ENCODE assay signal across 18 cellular contexts in the genomic region with DNA sequence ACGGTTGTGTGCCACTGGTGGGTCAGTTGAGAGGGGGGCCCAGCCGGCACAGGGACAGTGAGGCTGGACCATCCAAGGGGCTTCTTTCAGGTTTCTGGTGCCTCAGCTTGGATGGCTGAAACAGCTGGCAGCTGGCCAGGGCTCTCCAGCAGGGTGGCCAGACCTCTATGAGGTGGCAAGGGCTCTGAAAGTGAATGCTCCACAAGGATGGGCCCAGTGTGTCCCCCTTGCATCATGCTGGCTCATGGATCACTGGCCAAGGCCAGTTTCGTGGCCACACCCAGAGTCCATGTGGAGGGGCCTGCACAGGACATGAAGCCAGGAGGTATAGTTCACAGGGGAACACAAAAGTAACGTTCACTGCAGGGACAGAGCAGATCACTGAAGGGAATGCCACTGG. TPM values are rescaled to one million over a fixed set of nuclear protein-coding genes. Genes with fewer than 3 reads are reported as not detected.
DNase-seq lines count a peak whose midpoint lies in the region; ATAC-seq, FAIRE-seq and TF ChIP-seq lines count a peak whose summit lies in the region.
"Had no signal": no experiment of that assay in that cellular context is flagged by ENCODE, and none has a peak within 500 bp of the region (broad histone marks: within the 10 kb centered on the region; RNA-seq: fewer than 3 reads in every experiment).

No MANE protein-coding gene starts in this region.

- no peak overlapping the region for H2BK5ac ChIP-seq in H1 (ENCODE audit: low read depth, low read length)

- peaks cover 30% of the 10 kb centered on the region for H3K4me1 Mint-ChIP-seq in WTC11
- no peaks in the 10 kb centered on the region for H3K4me1 Mint-ChIP-seq in endothelial cell (ENCODE audit: unreplicated experiment)

- H2AK5ac ChIP-seq in H1 (ENCODE audit: low read depth, low read length), result no peak overlapping the region

- H2BK12ac ChIP-seq in H1 (ENCODE audit: low read depth, low read length), result no peak overlapping the region

- BruUV-seq in HepG2 (replicated peaks; lab: Mats Ljungman, UMichigan), result no TSS peak

- no peak overlapping the region for H2AFZ ChIP-seq in HepG2 (ENCODE audit: low read length)
- H2AFZ ChIP-seq in H1 (ENCODE audit: low read length), result no peak overlapping the region

- H3K27ac ChIP-seq in HepG2 (ENCODE audit: extremely low read length, insufficient read depth, low read length) (peak overlapping the region; percentile 46), right lobe of liver (no peak overlapping the region), H1 (ENCODE audit: low read depth, low read length) (no peak overlapping the region), tibial nerve (peak overlapping the region; percentile 65 to 95 (median 91))
- H3K27ac ChIP-seq: C4-2B had no signal

- CTCF ChIA-PET in HepG2 (lab: Yijun Ruan, JAX; ENCODE audit: low intra/inter-chr PET ratio, low total read pairs), result no interaction called here
- CTCF ChIA-PET in WTC11 (lab: Charles Lee), result no interaction called here
- CTCF ChIA-PET in H1 (lab: Charles Lee; ENCODE audit: partially characterized antibody), result interaction anchor here (0.9 to 2.1 kb wide), 3 partner anchors 11 to 309 kb away, joined by 3 to 10 read pairs (median 3); no protein-coding TSS in a partner anchor

- POLR2A ChIA-PET in HepG2 (lab: Yijun Ruan, JAX) (no interaction called here), WTC11 (lab: Charles Lee) (no interaction called here), H1 (lab: Charles Lee; ENCODE audit: partially characterized antibody) (no interaction called here)

- no peak overlapping the region for H3K23ac ChIP-seq in H1 (ENCODE audit: insufficient read length)

- intact Hi-C loops in HepG2 (cut with micrococcal nuclease; ENCODE audit: unreplicated experiment) (no loop called here), right lobe of liver (cut with DNase I) (loop anchor here (10.0 kb wide), 2 partner anchors 137 to 147 kb away; a partner anchor contains a TSS)

- H2BK120ac ChIP-seq in H1 (replicated peaks; ENCODE audit: low read depth, low read length), result no peak overlapping the region

- no peak overlapping the region for H2BK15ac ChIP-seq in H1 (ENCODE audit: low read length)

- in situ Hi-C loops in HepG2 (cut with HindIII; ENCODE audit: extremely low pct_ligation_motif_present, low pct_unique_long_range_greater_than_20kb), result no loop called here

- DNase-seq in HepG2 (ENCODE audit: low spot score) (peak; percentile 33), right lobe of liver (no peak), WTC11 (ENCODE audit: low spot score) (no peak), H1 (ENCODE audit: low read depth in 1 of 2, low spot score in 2 of 2) (no peak), tibial nerve (ENCODE audit: low spot score in 2 of 2) (no peak), mucosa of gallbladder (ENCODE audit: low spot score) (no peak), endothelial cell (ENCODE audit: low spot score) (no peak), NCI-H1694 (lab: John Stamatoyannopoulos, UW) (no peak)
- DNase-seq: ACHN; Caco-2; CD4-positive, alpha-beta T cell; GOT3; H9 had no signal

- H3K4me3 ChIP-seq in HepG2 (replicated peaks in 1 of 3; ENCODE audit: insufficient read depth in 1 of 3, low read depth in 2 of 3, low read length in 3 of 3) (no peak overlapping the region; a peak in 1 of 6 replicates), right lobe of liver (no peak overlapping the region), H1 (ENCODE audit: extremely low read depth in 1 of 4, insufficient read depth in 2 of 4, low read depth in 3 of 4, low read length in 4 of 4) (no peak overlapping the region), tibial nerve (no peak overlapping the region)

- no peaks in the 10 kb centered on the region for H4K20me1 ChIP-seq in HepG2 (ENCODE audit: insufficient read depth, low read length)
- H4K20me1 ChIP-seq in H1 (replicated peaks in 1 of 2; ENCODE audit: control insufficient read depth in 1 of 2, insufficient read depth in 2 of 2, low read length in 2 of 2), result no peaks in the 10 kb centered on the region

- H4K5ac ChIP-seq in H1 (ENCODE audit: insufficient read length, low read depth, low read length), result no peak overlapping the region

- no peaks in the 10 kb centered on the region for H3K9me3 ChIP-seq in HepG2 (ENCODE audit: low read length)
- H3K9me3 ChIP-seq in right lobe of liver, result no peaks in the 10 kb centered on the region
- H3K9me3 ChIP-seq in H1 (ENCODE audit: insufficient read depth in 2 of 2, low read depth in 1 of 2, low read length in 1 of 2), result no peaks in the 10 kb centered on the region
- no peaks in the 10 kb centered on the region for H3K9me3 ChIP-seq in tibial nerve
- H3K9me3 ChIP-seq: Caco-2 had no signal

- no peak for FAIRE-seq in HepG2 (lab: Jason Lieb, UNC)
- no peak for FAIRE-seq in H1 (lab: Jason Lieb, UNC)
- FAIRE-seq: D721Med, G401.6, GM12891, GM18507 had no signal

- H2BK20ac ChIP-seq in H1 (ENCODE audit: low read length), result no peak overlapping the region

- H4K8ac ChIP-seq in H1 (ENCODE audit: extremely low read depth, insufficient read depth, low read length), result peak overlapping the region; percentile 43; the same call in 1 of the 2 replicates

- H3K18ac ChIP-seq in H1 (ENCODE audit: extremely low read depth, low read length), result no peak overlapping the region

- H3K79me1 ChIP-seq in H1 (ENCODE audit: low read depth, low read length), result no peaks in the 10 kb centered on the region

- H3K36me3 ChIP-seq in HepG2 (replicated peaks in 1 of 2; ENCODE audit: control insufficient read depth in 1 of 2, insufficient read depth in 2 of 2, low read length in 2 of 2) (no peaks in the 10 kb centered on the region), right lobe of liver (no peaks in the 10 kb centered on the region), H1 (ENCODE audit: control insufficient read depth in 2 of 4, insufficient read depth in 4 of 4, low read length in 3 of 4) (no peaks in the 10 kb centered on the region), tibial nerve (peaks cover 0 to 4% (median 0%) of the 10 kb centered on the region in 3 donors)

- WGBS in HepG2 (ENCODE audit: low lambda C conversion rate), result 57% methylated on average over 3 of the region's 4 CpGs
- WGBS in right lobe of liver (ENCODE audit: insufficient coverage, low coverage, low lambda C conversion rate, missing lambda C conversion rate), result no CpG with 5 or more reads among the region's 4 CpGs
- WGBS in H1 (ENCODE audit: extremely low coverage in 1 of 2, insufficient coverage in 1 of 2, insufficient read length in 1 of 2, insufficient replicate concordance in 2 of 2, low coverage in 1 of 2, low lambda C conversion rate in 2 of 2, missing lambda C conversion rate in 1 of 2), 2 experiments, result 87% methylated on average over 4 of the region's 4 CpGs; no CpG with 5 or more reads in 1 of the 2 experiments
- 61 to 62% methylated on average over 4 of the region's 4 CpGs for WGBS in tibial nerve, 2 donors

- H3K4me2 ChIP-seq in HepG2 (ENCODE audit: low read depth, low read length) (peak overlapping the region; percentile 46; the same call in 1 of the 2 replicates), H1 (ENCODE audit: insufficient read depth in 1 of 2, low read depth in 2 of 2, low read length in 2 of 2) (no peak overlapping the region)

- H3K4ac ChIP-seq in H1 (replicated peaks; ENCODE audit: insufficient read length, low read depth, low read length), result no peak overlapping the region

- H3K4me1 ChIP-seq in HepG2 (ENCODE audit: insufficient read depth, low read length) (peaks cover 71% of the 10 kb centered on the region), right lobe of liver (peaks cover 0 to 8% (median 2%) of the 10 kb centered on the region in 4 donors), H1 (replicated peaks in 1 of 4; ENCODE audit: control insufficient read depth in 3 of 4, insufficient read depth in 4 of 4, low read length in 3 of 4) (no peaks in the 10 kb centered on the region; a peak in 1 of 7 replicates), tibial nerve (peaks cover 0 to 83% (median 13%) of the 10 kb centered on the region in 4 donors)

- H3K56ac ChIP-seq in H1 (replicated peaks; ENCODE audit: insufficient read length, low read depth, low read length), result no peak overlapping the region

- TF ChIP-seq POLR2A in HepG2 (IDR thresholded peaks at IDR 0.05; ENCODE audit: insufficient read depth in 1 of 2, low read depth in 2 of 2, low read length in 2 of 2) (no peak), right lobe of liver (IDR thresholded peaks at IDR 0.05) (no peak), H1 (IDR thresholded peaks at IDR 0.05; ENCODE audit: control extremely low read depth in 1 of 2, low read depth in 2 of 2, low read length in 2 of 2) (no peak), tibial nerve (IDR thresholded peaks at IDR 0.05) (no peak)

- TF ChIP-seq RAD21 in HepG2 (CRISPR knock-in tag; IDR thresholded peaks at IDR 0.05) (no peak), H1 (IDR thresholded peaks at IDR 0.05 in 1 of 2, conservative IDR thresholded peaks at IDR 0.05 in 1 of 2; ENCODE audit: low read depth in 2 of 2, low read length in 2 of 2) (no peak)

- no peak overlapping the region for H4K91ac ChIP-seq in H1 (replicated peaks; ENCODE audit: insufficient read length, low read length)

- H3K27me3 ChIP-seq in HepG2 (ENCODE audit: control insufficient read depth in 1 of 2, insufficient read depth in 2 of 2, low read length in 2 of 2) (no peaks in the 10 kb centered on the region), right lobe of liver (no peaks in the 10 kb centered on the region), H1 (replicated peaks in 1 of 4; ENCODE audit: control insufficient read depth in 3 of 4, extremely low read depth in 1 of 4, insufficient read depth in 3 of 4, low read length in 3 of 4) (peaks cover 0 to 2% (median 0%) of the 10 kb centered on the region in 4 experiments; a peak in 1 of 7 replicates), tibial nerve (no peaks in the 10 kb centered on the region)

- H3K79me2 ChIP-seq in HepG2 (ENCODE audit: insufficient read depth, low read length) (no peaks in the 10 kb centered on the region), H1 (ENCODE audit: control insufficient read depth in 1 of 2, insufficient read depth in 2 of 2, low read length in 2 of 2) (no peaks in the 10 kb centered on the region)

- no peak overlapping the region for H3K14ac ChIP-seq in H1 (ENCODE audit: insufficient read length)

- H3K27ac Mint-ChIP-seq in WTC11 (no peak overlapping the region), endothelial cell (ENCODE audit: unreplicated experiment) (no peak overlapping the region)
- H3K27ac Mint-ChIP-seq: CD4-positive, alpha-beta T cell; H9 had no signal

- TF ChIP-seq EP300 in HepG2 (IDR thresholded peaks at IDR 0.05; ENCODE audit: low read depth in 2 of 2, low read length in 2 of 2), result no peak
- TF ChIP-seq EP300 in HepG2 (CRISPR knock-in tag; IDR thresholded peaks at IDR 0.05; ENCODE audit: borderline replicate concordance), result no peak
- no peak for TF ChIP-seq EP300 in H1 (IDR thresholded peaks at IDR 0.05; ENCODE audit: borderline replicate concordance in 1 of 2, low read depth in 2 of 2, low read length in 2 of 2)
- TF ChIP-seq EP300 in tibial nerve (IDR thresholded peaks at IDR 0.05), result no peak

- TF ChIP-seq CTCF in HepG2 (CRISPR knock-in tag; IDR thresholded peaks at IDR 0.05) (no peak), right lobe of liver (IDR thresholded peaks at IDR 0.05) (no peak), WTC11 (IDR thresholded peaks at IDR 0.05) (no peak), H1 (IDR thresholded peaks at IDR 0.05; ENCODE audit: control extremely low read depth in 1 of 3, insufficient read depth in 1 of 3, low read depth in 1 of 3, low read length in 3 of 3) (no peak), tibial nerve (IDR thresholded peaks at IDR 0.05) (no peak), endothelial cell (IDR thresholded peaks at IDR 0.05; ENCODE audit: unreplicated experiment) (no peak)

- no peaks in the 10 kb centered on the region for H3K27me3 Mint-ChIP-seq in WTC11 (ENCODE audit: low read depth)
- peaks cover 7% of the 10 kb centered on the region for H3K27me3 Mint-ChIP-seq in endothelial cell (ENCODE audit: unreplicated experiment)
- H3K27me3 Mint-ChIP-seq: CD4-positive, alpha-beta T cell had no signal

- H3K9me3 Mint-ChIP-seq in WTC11, result peaks cover 5% of the 10 kb centered on the region
- no peaks in the 10 kb centered on the region for H3K9me3 Mint-ChIP-seq in endothelial cell (ENCODE audit: unreplicated experiment)
- H3K9me3 Mint-ChIP-seq: CD4-positive, alpha-beta T cell; H9 had no signal

- H3K9ac ChIP-seq in HepG2 (ENCODE audit: insufficient read depth, low read depth, low read length) (no peak overlapping the region), H1 (replicated peaks in 1 of 4; ENCODE audit: extremely low read depth in 1 of 4, low read depth in 3 of 4, low read length in 3 of 4) (no peak overlapping the region)

- ATAC-seq in HepG2, result peak; percentile 14
- no peak for ATAC-seq in right lobe of liver
- ATAC-seq in WTC11, result no peak

- H3K23me2 ChIP-seq in H1 (ENCODE audit: low read depth, low read length), result peaks cover 2% of the 10 kb centered on the region; the same call in 1 of the 2 replicates

- no peak overlapping the region for H3K4me3 Mint-ChIP-seq in WTC11
- no peak overlapping the region for H3K4me3 Mint-ChIP-seq in endothelial cell (ENCODE audit: unreplicated experiment)
- H3K4me3 Mint-ChIP-seq: CD4-positive, alpha-beta T cell; H9 had no signal

- no peaks in the 10 kb centered on the region for H3K36me3 Mint-ChIP-seq in WTC11
- H3K36me3 Mint-ChIP-seq in endothelial cell (ENCODE audit: low read depth, unreplicated experiment), result no peaks in the 10 kb centered on the region

RNA-seq across cellular contexts. Expression of a gene that starts 49.6 kb away (rescaled TPM):
- 9.0 and 10.8 TPM in 2 replicates for total RNA-seq in HepG2 (2016; rRNA removed; fragmentation: Illumina TruSeq; extraction: Trizol)
- 5.3 and 6.2 TPM in 2 replicates for total RNA-seq in HepG2 (2016; cell fraction: cytosol; rRNA removed; fragmentation: Illumina TruSeq; extraction: Trizol; ENCODE audit: low read depth)
- 8.1 and 8.9 TPM in 2 replicates for total RNA-seq in HepG2 (2016; cell fraction: insoluble cytoplasmic fraction; rRNA removed; fragmentation: Illumina TruSeq; extraction: Trizol)
- 12.5 and 15.3 TPM in 2 replicates for total RNA-seq in HepG2 (2016; cell fraction: membrane; rRNA removed; fragmentation: Illumina TruSeq; extraction: Trizol)
- total RNA-seq in HepG2 (2016; cell fraction: nucleus; rRNA removed; fragmentation: Illumina TruSeq; extraction: Trizol), result 7.2 and 9.0 TPM in 2 replicates
- polyA plus RNA-seq in HepG2 (2011; rRNA removed), result 2.4 and 2.7 TPM in 2 replicates
- polyA plus RNA-seq in HepG2 (2011; cell fraction: cytosol; rRNA removed), result 1.4 and 1.9 TPM in 2 replicates
- polyA plus RNA-seq in HepG2 (2011; cell fraction: nucleus; rRNA removed), result 1.7 and 2.8 TPM in 2 replicates
- 5.4 and 6.3 TPM in 2 replicates for polyA plus RNA-seq in HepG2 (2012)
- polyA plus RNA-seq in HepG2 (2016; cell fraction: cytosol; fragmentation: Illumina TruSeq; extraction: Trizol; ENCODE audit: low read depth), result 10.5 and 11.5 TPM in 2 replicates
- polyA plus RNA-seq in HepG2 (2016; cell fraction: insoluble cytoplasmic fraction; fragmentation: Illumina TruSeq; extraction: Trizol; ENCODE audit: low read depth), result 10.0 and 11.9 TPM in 2 replicates
- 14.2 and 15.4 TPM in 2 replicates for polyA plus RNA-seq in HepG2 (2016; cell fraction: membrane; fragmentation: Illumina TruSeq; extraction: Trizol; ENCODE audit: low read depth)
- polyA plus RNA-seq in HepG2 (2016; cell fraction: nucleus; fragmentation: Illumina TruSeq; extraction: Trizol; ENCODE audit: insufficient read depth, low read depth), result 6.8 and 11.4 TPM in 2 replicates
- 3.2 and 6.0 TPM in 2 replicates for polyA minus RNA-seq in HepG2 (2011; rRNA and poly(A)+ RNA removed; ENCODE audit: low replicate concordance)
- 0.97 and 1.7 TPM in 2 replicates for polyA minus RNA-seq in HepG2 (2011; cell fraction: cytosol; rRNA and poly(A)+ RNA removed)
- 7.8 and 8.4 TPM in 2 replicates for polyA minus RNA-seq in HepG2 (2011; cell fraction: nucleus; rRNA and poly(A)+ RNA removed)
- total RNA-seq in right lobe of liver, result 10 to 100 TPM in 1 of 6 experiments, 1 to 10 TPM in 5; 2.2 to 10.1 (median 5.4) TPM
- total RNA-seq in WTC11 (2021), result 2.9 to 4.9 TPM (median 4.0 TPM) in 3 replicates
- total RNA-seq in H1 (2021; fragmentation: NEBNext Ultra II Directional; extraction: Animal tissue kit (Norgen Biotek cat#: 25700)), result 2.7 and 6.5 TPM in 2 replicates
- 0.98 and 1.3 TPM in 2 replicates for polyA plus RNA-seq in H1 (2011; rRNA removed)
- 2.1 TPM for polyA plus RNA-seq in H1 (2011; cell fraction: cytosol; rRNA removed)
- polyA plus RNA-seq in H1 (2011; cell fraction: nucleus; rRNA removed), result 2.2 TPM
- polyA plus RNA-seq in H1 (2012, experiment 1 of 2), result 2.8 to 6.3 TPM (median 3.3 TPM) in 4 replicates
- 7.4 TPM for polyA plus RNA-seq in H1 (2012, experiment 2 of 2)
- 4.0 TPM for polyA plus RNA-seq in H1 (2013, experiment 1 of 2)
- polyA plus RNA-seq in H1 (2013, experiment 2 of 2), result 3.5 TPM
- 0.93 and 1.7 TPM in 2 replicates for polyA minus RNA-seq in H1 (2011; rRNA and poly(A)+ RNA removed)
- polyA minus RNA-seq in H1 (2011; cell fraction: cytosol; rRNA and poly(A)+ RNA removed), result 1.8 TPM
- 3.1 TPM for polyA minus RNA-seq in H1 (2011; cell fraction: nucleus; rRNA and poly(A)+ RNA removed)
- 10 to 100 TPM in 3 of 4 donors, 1 to 10 TPM in 1; 9.0 to 19.5 (median 14.1) TPM for total RNA-seq in tibial nerve
- 9.4 TPM for total RNA-seq in mucosa of gallbladder
- 5.1 TPM for total RNA-seq in endothelial cell (ENCODE audit: unreplicated experiment)

Comparison
In these comparisons a context has a peak if more than half of its experiments do, and no peak if none do; other contexts are left out.
1. H3K27ac ChIP-seq: peak in HepG2 (single experiment) and tibial nerve (4 of 4); none in right lobe of liver (0 of 3) and H1 (single experiment).